Comparison of ENCODE assay signal across 25 cellular contexts in the genomic region with DNA sequence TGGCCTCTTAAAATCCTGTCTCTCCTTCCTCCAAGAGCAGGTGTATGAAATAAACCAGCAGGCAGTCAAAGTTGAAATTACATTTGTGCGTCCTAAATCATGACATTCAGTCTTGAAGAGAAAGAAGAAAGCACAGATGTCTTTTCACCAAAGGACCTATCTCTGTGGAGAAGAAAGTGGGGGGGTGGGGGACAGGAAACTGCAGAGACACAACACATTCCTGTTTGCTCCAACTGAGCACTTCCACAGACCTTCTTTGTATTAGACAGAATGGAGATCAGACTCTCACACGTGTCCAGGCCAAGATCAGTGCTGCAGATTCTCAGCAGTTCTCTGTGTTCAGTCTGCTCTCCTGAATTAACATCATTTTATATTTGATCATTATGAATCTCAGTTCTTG.
A peak's percentile ranks its signal among the peaks of the same experiment; 100 is the strongest.
DNase-seq lines count a peak whose midpoint lies in the region; TF ChIP-seq lines count a peak whose summit lies in the region.
"Had no signal": no experiment of that assay in that cellular context is flagged by ENCODE, and none has a peak within 500 bp of the region (broad histone marks: within the 10 kb centered on the region; RNA-seq: fewer than 3 reads in every experiment).

No MANE protein-coding gene starts in this region.

- no peaks in the 10 kb centered on the region for H3K36me3 Mint-ChIP-seq in nephron (ENCODE audit: low read depth)
- H3K36me3 Mint-ChIP-seq: naive thymus-derived CD4-positive, alpha-beta T cell; stimulated activated naive B cell treated with anti-CD40 and anti-IgM and Interleukin-4, amounts not matched to agents 10 μg/mL and 1 μg/mL and 100 μg/mL, for 72 hours had no signal

- H2AFZ ChIP-seq in OCI-LY7 (ENCODE audit: low read length) = no peak overlapping the region

- H3K27ac ChIP-seq in OCI-LY7 (ENCODE audit: low read depth, low read length, poor library complexity, severe bottlenecking) = no peak overlapping the region
- H3K27ac ChIP-seq: C4-2B, esophagus muscularis mucosa, HL-60, lower lobe of right lung, thoracic aorta had no signal

- in situ Hi-C loops in SK-MEL-5 (cut with HindIII; ENCODE audit: low pct_unique_long_range_greater_than_20kb, low sequenced_read_pairs) = no loop called here

- no peak overlapping the region for H3K4me3 Mint-ChIP-seq in nephron
- H3K4me3 Mint-ChIP-seq: naive thymus-derived CD4-positive, alpha-beta T cell; stimulated activated naive B cell treated with anti-CD40 and anti-IgM and Interleukin-4, amounts not matched to agents 10 μg/mL and 1 μg/mL and 100 μg/mL, for 72 hours had no signal

- TF ChIP-seq CTCF in nephron (IDR thresholded peaks at IDR 0.05; ENCODE audit: unreplicated experiment in 3 of 3) = no peak
- no peak for TF ChIP-seq CTCF in OCI-LY7 (conservative IDR thresholded peaks at IDR 0.05; ENCODE audit: low read length)

- no peaks in the 10 kb centered on the region for H4K20me1 ChIP-seq in OCI-LY7 (ENCODE audit: insufficient read depth, low read length)

- peak overlapping the region; percentile 29 to 81 (median 72) for H3K27ac Mint-ChIP-seq in nephron
- H3K27ac Mint-ChIP-seq: naive thymus-derived CD4-positive, alpha-beta T cell; stimulated activated naive B cell treated with anti-CD40 and anti-IgM and Interleukin-4, amounts not matched to agents 10 μg/mL and 1 μg/mL and 100 μg/mL, for 72 hours had no signal

- intact Hi-C loops in OCI-LY7 (cut with micrococcal nuclease; ENCODE audit: unreplicated experiment) = no loop called here

- no peak overlapping the region for H3K4me2 ChIP-seq in OCI-LY7 (ENCODE audit: low read length)

- H3K9me3 ChIP-seq in OCI-LY7 (ENCODE audit: low read length) = no peaks in the 10 kb centered on the region
- H3K9me3 ChIP-seq: esophagus muscularis mucosa, lower lobe of right lung, thoracic aorta had no signal

- H3K4me1 Mint-ChIP-seq in nephron = peaks cover 8% of the 10 kb centered on the region
- H3K4me1 Mint-ChIP-seq: naive thymus-derived CD4-positive, alpha-beta T cell; stimulated activated naive B cell treated with anti-CD40 and anti-IgM and Interleukin-4, amounts not matched to agents 10 μg/mL and 1 μg/mL and 100 μg/mL, for 72 hours had no signal

- POLR2A ChIA-PET in OCI-LY7 (lab: Charles Lee) = no interaction called here

- DNase-seq in Ammon's horn (ENCODE audit: low spot score) = peak; percentile 42
- peak; percentile 68 for DNase-seq in SK-MEL-5 (ENCODE audit: low read depth, low spot score)
- peak; percentile 56 for DNase-seq in globus pallidus (ENCODE audit: low spot score)
- no peak for DNase-seq in kidney glomerular epithelial cell (lab: John Stamatoyannopoulos, UW)
- DNase-seq in middle frontal gyrus (ENCODE audit: extremely low spot score, low spot score) = no peak
- DNase-seq in KG1 (lab: John Stamatoyannopoulos, UW) = no peak
- DNase-seq in OCI-LY7 (ENCODE audit: low spot score) = no peak
- DNase-seq: ACHN; activated CD4-positive, alpha-beta T cell treated with anti-CD3 and anti-CD28 coated beads, Interleukin-2, amount 50 U/mL, for 4 hours; activated T-cell treated with anti-CD3 and anti-CD28 coated beads for 4 hours; amniotic stem cell; central memory CD4-positive, alpha-beta T cell; effector CD4-positive, alpha-beta T cell; lower lobe of right lung; naive thymus-derived CD4-positive, alpha-beta T cell; NCI-H1436; NCI-H2171; NCI-H524 treated with DMSO at 0.1 percent for 48 hours; stimulated activated CD4-positive, alpha-beta T cell treated with anti-CD3 and anti-CD28 coated beads, Interleukin-2, amount 100 ng/mL, for 24 hours; stimulated activated naive B cell treated with anti-CD40 and anti-IgM and Interleukin-4, amounts not matched to agents 10 μg/mL and 1 μg/mL and 100 μg/mL, for 72 hours had no signal

- H3K27me3 Mint-ChIP-seq in nephron (ENCODE audit: low read depth) = no peaks in the 10 kb centered on the region
- H3K27me3 Mint-ChIP-seq: stimulated activated naive B cell treated with anti-CD40 and anti-IgM and Interleukin-4, amounts not matched to agents 10 μg/mL and 1 μg/mL and 100 μg/mL, for 72 hours had no signal

- no peaks in the 10 kb centered on the region for H3K36me3 ChIP-seq in OCI-LY7 (ENCODE audit: insufficient read depth, low read length)
- H3K36me3 ChIP-seq: esophagus muscularis mucosa, lower lobe of right lung, thoracic aorta had no signal

- no peaks in the 10 kb centered on the region for H3K4me1 ChIP-seq in OCI-LY7 (ENCODE audit: insufficient read depth, low read length, poor library complexity, severe bottlenecking)
- H3K4me1 ChIP-seq: esophagus muscularis mucosa, lower lobe of right lung had no signal

- no peaks in the 10 kb centered on the region for H3K9me2 ChIP-seq in OCI-LY7 (ENCODE audit: insufficient read depth, low read length)

- no peaks in the 10 kb centered on the region for H3K79me2 ChIP-seq in OCI-LY7 (ENCODE audit: insufficient read depth, low read depth, low read length)

- no TSS peak for BruUV-seq in OCI-LY7 (replicated peaks; lab: Mats Ljungman, UMichigan)

- CTCF ChIA-PET in OCI-LY7 (lab: Charles Lee; ENCODE audit: unreplicated experiment) = no interaction called here

- H3K4me3 ChIP-seq in OCI-LY7 (ENCODE audit: low read depth, low read length, poor library complexity, severe bottlenecking) = no peak overlapping the region
- H3K4me3 ChIP-seq: esophagus muscularis mucosa, lower lobe of right lung, thoracic aorta had no signal

- H3K9me3 Mint-ChIP-seq in nephron = no peaks in the 10 kb centered on the region
- H3K9me3 Mint-ChIP-seq: stimulated activated naive B cell treated with anti-CD40 and anti-IgM and Interleukin-4, amounts not matched to agents 10 μg/mL and 1 μg/mL and 100 μg/mL, for 72 hours had no signal

Comparison
In these comparisons a context has a peak if more than half of its experiments do, and no peak if none do; other contexts are left out.
1. DNase-seq: peak in Ammon's horn (single experiment), SK-MEL-5 (single experiment) and globus pallidus (single experiment); none in kidney glomerular epithelial cell (single experiment), middle frontal gyrus (single experiment), KG1 (single experiment) and OCI-LY7 (single experiment).